ENCODE assay signal across 34 cellular contexts in the genomic region with DNA sequence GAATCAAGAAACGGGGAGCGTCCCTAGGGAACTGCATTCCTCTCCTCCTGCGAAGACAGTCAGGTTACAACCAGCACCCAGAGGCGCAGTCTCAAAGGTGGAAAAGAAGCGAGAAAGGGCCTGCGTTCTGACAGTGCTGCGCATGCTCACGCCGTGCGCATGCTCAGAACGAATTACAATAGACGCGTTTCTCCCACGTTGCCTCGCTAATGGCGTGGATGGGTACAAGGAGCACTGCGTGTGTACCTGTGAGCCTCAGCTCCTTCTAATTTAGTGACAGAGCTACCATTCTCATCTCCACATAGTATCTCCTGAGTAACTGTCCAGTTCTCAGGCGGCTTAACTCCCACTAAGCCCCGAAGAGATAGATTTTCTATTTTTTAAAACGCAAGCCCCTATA.
"Had no signal": no experiment of that assay in that cellular context is flagged by ENCODE, and none has a peak within 500 bp of the region (broad histone marks: within the 10 kb centered on the region; RNA-seq: fewer than 3 reads in every experiment).

No MANE protein-coding gene starts in this region.

- H3K4me1 ChIP-seq: Peyer's patch, SJSA1 had no signal

- H3K4me3 ChIP-seq: Peyer's patch, SJSA1 had no signal

- ATAC-seq: activated CD8-positive, alpha-beta memory T cell treated with anti-CD3 and anti-CD28 coated beads, Interleukin-2, amount 10 ng/mL, durations not matched to agents 7 days and 5 days; activated T-cell treated with anti-CD3 and anti-CD28 coated beads, Interleukin-2, amount 50 U/mL, for 72 hours; activated T-helper 17 cell treated with anti-CD3 and anti-CD28 coated beads, Interleukin-2, amount 50 U/mL, for 72 hours; PC-3 had no signal

- DNase-seq: activated B cell treated with CpG ODN at 0.5 μM for 24 hours; activated CD4-positive, alpha-beta memory T cell treated with anti-CD3 and anti-CD28 coated beads, Interleukin-2, amount 10 ng/mL, durations not matched to agents 7 days and 5 days; activated CD4-positive, alpha-beta T cell treated with anti-CD3 and anti-CD28 coated beads for 48 hours; activated CD4-positive, CD25-positive, alpha-beta regulatory T cell treated with anti-CD3 and anti-CD28 coated beads, Interleukin-2, amount 50 U/mL, for 72 hours; activated CD8-positive, alpha-beta memory T cell treated with anti-CD3 and anti-CD28 coated beads for 24 hours; activated CD8-positive, alpha-beta memory T cell treated with anti-CD3 and anti-CD28 coated beads, Interleukin-2, amount 10 ng/mL, durations not matched to agents 7 days and 5 days; activated CD8-positive, alpha-beta memory T cell treated with anti-CD3 and anti-CD28 coated beads, Interleukin-2, amount 50 U/mL, for 48 hours; activated effector memory CD4-positive, alpha-beta T cell treated with anti-CD3 and anti-CD28 coated beads, Interleukin-2, amount 50 U/mL, for 16 hours; activated naive CD4-positive, alpha-beta T cell; activated naive CD4-positive, alpha-beta T cell treated with anti-CD3 and anti-CD28 coated beads, Interleukin-2, amount 50 U/mL, for 16 hours; activated naive CD8-positive, alpha-beta T cell treated with anti-CD3 and anti-CD28 coated beads for 36 hours; activated T-cell treated with anti-CD3 and anti-CD28 coated beads, Interleukin-2, amount 50 U/mL, for 1 hour; activated T-cell treated with anti-CD3 and anti-CD28 coated beads, Interleukin-2, amount 50 U/mL, for 72 hours; amniotic stem cell; aorta; brain microvascular endothelial cell; central memory CD4-positive, alpha-beta T cell; Karpas-422; KBM-7; NCI-H1105; NCI-H1417 treated with DMSO at 0.1 percent for 48 hours; NCI-H187 treated with DMSO at 0.1 percent for 48 hours; NCI-H2081; NCI-H2171 treated with DMSO at 0.1 percent for 48 hours; NCI-H226; NCI-H446 treated with DMSO at 0.1 percent for 48 hours; NCI-H524; NK-92 treated with Interleukin-12 subunit alpha and Interleukin-12 subunit beta, amount 100 ng/mL, for 24 hours; PC-3; Peyer's patch; RPMI8226; SHP77 treated with DMSO at 0.1 percent for 48 hours had no signal

- H3K9me3 ChIP-seq: Peyer's patch, SJSA1 had no signal

- H3K27ac ChIP-seq: brain microvascular endothelial cell, Peyer's patch, SJSA1 had no signal

- H3K36me3 ChIP-seq: brain microvascular endothelial cell, Peyer's patch, SJSA1 had no signal

- H3K27me3 ChIP-seq: brain microvascular endothelial cell, Peyer's patch, SJSA1 had no signal
